9 cellular contexts compared by ENCODE assay signal in genomic region chr19:43483281-43483680, GRCh38. TPM values are rescaled to one million over a fixed set of nuclear protein-coding genes. Genes with fewer than 3 reads are reported as not detected.
"Had no signal": no experiment of that assay in that cellular context is flagged by ENCODE, and none has a peak within 500 bp of the region (broad histone marks: within the 10 kb centered on the region; RNA-seq: fewer than 3 reads in every experiment).

No MANE protein-coding gene starts in this region.

- DNase-seq: GDM1, GF-D8 had no signal

- H3K4me3 ChIP-seq: GM12878 had no signal

- ATAC-seq: GM12878 had no signal

- FAIRE-seq: G401.6, GM12878, GM12891, GM12892, GM18507, GM19239 had no signal

RNA-seq across cellular contexts. Expression of gene LYPD3, which starts 17.9 kb away (rescaled TPM):
- total RNA-seq: G401 had no signal

RNA-seq across cellular contexts. Expression of gene ZNF575, which starts 49.7 kb away (rescaled TPM):
- total RNA-seq: G401 had no signal
